In genomic region chr11:118930152-118930712, GRCh38 we compare ENCODE assay signal across 8 cellular contexts. TPM values are rescaled to one million over a fixed set of nuclear protein-coding genes. Genes with fewer than 3 reads are reported as not detected.
A peak's percentile ranks its signal among the peaks of the same experiment; 100 is the strongest.
DNase-seq lines count a peak whose midpoint lies in the region; ATAC-seq and TF ChIP-seq lines count a peak whose summit lies in the region.

No MANE protein-coding gene starts in this region.

- POLR2A ChIA-PET in Caco-2 (lab: Charles Lee), result interaction anchor here (0.6 to 4.3 kb wide), 9 partner anchors 12 to 172 kb away, joined by 3 to 171 read pairs (median 6); partner anchors contain the start of genes DDX6 and DPAGT1

- H3K36me3 ChIP-seq in Caco-2 (ENCODE audit: control insufficient read depth, insufficient read depth, low read length) (no peaks in the 10 kb centered on the region), Peyer's patch (no peaks in the 10 kb centered on the region)

- H3K27ac Mint-ChIP-seq in Caco-2 (ENCODE audit: unreplicated experiment) (peak overlapping the region; percentile 84), nephron (peak overlapping the region; percentile 89 to 99 (median 98))
- H3K27ac Mint-ChIP-seq in activated T-helper 1 cell treated with anti-CD3 and anti-CD28 coated beads, Interleukin-12 subunit alpha, Interleukin-12 subunit beta, Interleukin-2, Interleukin-4 antibody, amounts not matched to agents 30 ng/mL and 10 ng/mL and 1 ng/mL, durations not matched to agents 14 hours and 24 hours and 36 hours, result peak overlapping the region; percentile 96
- H3K27ac Mint-ChIP-seq in stimulated activated naive CD8-positive, alpha-beta T cell treated with anti-CD3 and anti-CD28 coated beads, Interleukin-15, amount 100 ng/mL, for 72 hours, result peak overlapping the region; percentile 98 to 99

- DNase-seq in Caco-2 (peak; percentile 99 to 100), KG1 (lab: John Stamatoyannopoulos, UW) (peak; percentile 95), Peyer's patch (peak; percentile 88 to 97 (median 92)), fibroblast of peridontal ligament (ENCODE audit: extremely low read depth) (peak; percentile 72)
- DNase-seq in activated T-helper 1 cell treated with anti-CD3 and anti-CD28 coated beads, Interleukin-12 subunit alpha, Interleukin-12 subunit beta, Interleukin-2, Interleukin-4 antibody, amounts not matched to agents 30 ng/mL and 10 ng/mL and 1 ng/mL, durations not matched to agents 14 hours and 24 hours and 36 hours (ENCODE audit: low spot score), result peak; percentile 78
- DNase-seq in stimulated activated naive CD8-positive, alpha-beta T cell treated with anti-CD3 and anti-CD28 coated beads, Interleukin-15, amount 100 ng/mL, for 72 hours, result peak; percentile 93 to 94

- H3K27me3 ChIP-seq in Caco-2 (replicated peaks; ENCODE audit: control insufficient read depth, insufficient read depth, low read length), result no peaks in the 10 kb centered on the region
- H3K27me3 ChIP-seq in Peyer's patch, result no peaks in the 10 kb centered on the region

- no peaks in the 10 kb centered on the region for H3K9me3 ChIP-seq in Caco-2
- H3K9me3 ChIP-seq in Peyer's patch, result no peaks in the 10 kb centered on the region

- peak overlapping the region; percentile 92 to 99 (median 98) for H3K27ac ChIP-seq in Peyer's patch

- TF ChIP-seq POLR2A in Peyer's patch (IDR thresholded peaks at IDR 0.05), result peak; percentile 37 to 46

- intact Hi-C loops in Caco-2 (cut with micrococcal nuclease; ENCODE audit: unreplicated experiment), result loop anchor here (1.0 to 5.0 kb wide), 4 partner anchors 18 to 271 kb away; no protein-coding TSS in a partner anchor
- intact Hi-C loops in activated T-helper 1 cell treated with anti-CD3 and anti-CD28 coated beads, Interleukin-12 subunit alpha, Interleukin-12 subunit beta, Interleukin-2, Interleukin-4 antibody, amounts not matched to agents 30 ng/mL and 10 ng/mL and 1 ng/mL, durations not matched to agents 14 hours and 24 hours and 36 hours (cut with micrococcal nuclease), result loop anchor here (1.0 kb wide), 4 partner anchors 10 to 240 kb away; partner anchors contain the start of gene UPK2

- peaks cover 16% of the 10 kb centered on the region for H3K4me1 ChIP-seq in Caco-2
- peaks cover 0 to 24% (median 9%) of the 10 kb centered on the region in 4 donors for H3K4me1 ChIP-seq in Peyer's patch

- H3K9me3 Mint-ChIP-seq in Caco-2 (ENCODE audit: unreplicated experiment) (no peaks in the 10 kb centered on the region), nephron (no peaks in the 10 kb centered on the region)
- no peaks in the 10 kb centered on the region for H3K9me3 Mint-ChIP-seq in activated T-helper 1 cell treated with anti-CD3 and anti-CD28 coated beads, Interleukin-12 subunit alpha, Interleukin-12 subunit beta, Interleukin-2, Interleukin-4 antibody, amounts not matched to agents 30 ng/mL and 10 ng/mL and 1 ng/mL, durations not matched to agents 14 hours and 24 hours and 36 hours
- H3K9me3 Mint-ChIP-seq in stimulated activated naive CD8-positive, alpha-beta T cell treated with anti-CD3 and anti-CD28 coated beads, Interleukin-15, amount 100 ng/mL, for 72 hours, result no peaks in the 10 kb centered on the region

- TF ChIP-seq CTCF in Caco-2 (IDR thresholded peaks at IDR 0.05; ENCODE audit: insufficient read depth in 1 of 2, low read depth in 1 of 2, low read length in 1 of 2, severe bottlenecking in 1 of 2, unreplicated experiment in 1 of 2) (peak; percentile 99), Peyer's patch (IDR thresholded peaks at IDR 0.05) (peak; percentile 97 to 100 (median 99)), nephron (IDR thresholded peaks at IDR 0.05; ENCODE audit: unreplicated experiment in 3 of 3) (peak; percentile 90 to 94 (median 93))

- BruUV-seq in Caco-2 (replicated peaks; lab: Mats Ljungman, UMichigan), result no TSS peak

- H3K36me3 Mint-ChIP-seq in Caco-2 (ENCODE audit: insufficient read depth, unreplicated experiment) (peaks cover 28% of the 10 kb centered on the region), nephron (ENCODE audit: low read depth) (no peaks in the 10 kb centered on the region)
- H3K36me3 Mint-ChIP-seq in activated T-helper 1 cell treated with anti-CD3 and anti-CD28 coated beads, Interleukin-12 subunit alpha, Interleukin-12 subunit beta, Interleukin-2, Interleukin-4 antibody, amounts not matched to agents 30 ng/mL and 10 ng/mL and 1 ng/mL, durations not matched to agents 14 hours and 24 hours and 36 hours (ENCODE audit: low read depth), result no peaks in the 10 kb centered on the region

- H3K4me3 Mint-ChIP-seq in Caco-2 (ENCODE audit: unreplicated experiment) (peak overlapping the region; percentile 79), nephron (peak overlapping the region; percentile 91 to 97 (median 95))
- H3K4me3 Mint-ChIP-seq in activated T-helper 1 cell treated with anti-CD3 and anti-CD28 coated beads, Interleukin-12 subunit alpha, Interleukin-12 subunit beta, Interleukin-2, Interleukin-4 antibody, amounts not matched to agents 30 ng/mL and 10 ng/mL and 1 ng/mL, durations not matched to agents 14 hours and 24 hours and 36 hours, result peak overlapping the region; percentile 93
- H3K4me3 Mint-ChIP-seq in stimulated activated naive CD8-positive, alpha-beta T cell treated with anti-CD3 and anti-CD28 coated beads, Interleukin-15, amount 100 ng/mL, for 72 hours, result peak overlapping the region; percentile 94 to 95

- CTCF ChIA-PET in Caco-2 (lab: Charles Lee), result interaction anchor here (0.5 to 4.9 kb wide), 23 partner anchors 8 to 266 kb away, joined by 3 to 170 read pairs (median 4); partner anchors contain the start of genes DDX6, RPS25 and TRAPPC4

- no peaks in the 10 kb centered on the region for H3K27me3 Mint-ChIP-seq in Caco-2 (ENCODE audit: insufficient read depth, unreplicated experiment)
- H3K27me3 Mint-ChIP-seq in activated T-helper 1 cell treated with anti-CD3 and anti-CD28 coated beads, Interleukin-12 subunit alpha, Interleukin-12 subunit beta, Interleukin-2, Interleukin-4 antibody, amounts not matched to agents 30 ng/mL and 10 ng/mL and 1 ng/mL, durations not matched to agents 14 hours and 24 hours and 36 hours (ENCODE audit: insufficient read depth), result peaks cover 3% of the 10 kb centered on the region
- peaks cover 6% of the 10 kb centered on the region for H3K27me3 Mint-ChIP-seq in nephron (ENCODE audit: low read depth)
- no peaks in the 10 kb centered on the region for H3K27me3 Mint-ChIP-seq in stimulated activated naive CD8-positive, alpha-beta T cell treated with anti-CD3 and anti-CD28 coated beads, Interleukin-15, amount 100 ng/mL, for 72 hours

- peak overlapping the region; percentile 64 for H3K4me3 ChIP-seq in Caco-2 (ENCODE audit: low read depth, low read length)
- peak overlapping the region; percentile 71 to 89 (median 78) for H3K4me3 ChIP-seq in Peyer's patch

- H3K4me1 Mint-ChIP-seq in Caco-2 (ENCODE audit: low read depth, unreplicated experiment), result peaks cover 17% of the 10 kb centered on the region
- peaks cover 42% of the 10 kb centered on the region for H3K4me1 Mint-ChIP-seq in activated T-helper 1 cell treated with anti-CD3 and anti-CD28 coated beads, Interleukin-12 subunit alpha, Interleukin-12 subunit beta, Interleukin-2, Interleukin-4 antibody, amounts not matched to agents 30 ng/mL and 10 ng/mL and 1 ng/mL, durations not matched to agents 14 hours and 24 hours and 36 hours (ENCODE audit: low read depth)
- peaks cover 44% of the 10 kb centered on the region for H3K4me1 Mint-ChIP-seq in nephron
- peaks cover 40% of the 10 kb centered on the region for H3K4me1 Mint-ChIP-seq in stimulated activated naive CD8-positive, alpha-beta T cell treated with anti-CD3 and anti-CD28 coated beads, Interleukin-15, amount 100 ng/mL, for 72 hours

- ATAC-seq in stimulated activated naive CD8-positive, alpha-beta T cell treated with anti-CD3 and anti-CD28 coated beads, Interleukin-15, amount 100 ng/mL, for 72 hours, result peak; percentile 51
- no peak for ATAC-seq in HG03520 (IDR thresholded peaks at IDR 0.05; ENCODE audit: unreplicated experiment)

RNA-seq across cellular contexts. Expression of gene BCL9L, which starts 4.5 kb away (rescaled TPM):
- total RNA-seq in Caco-2 (2022), result 186 and 203 TPM in 2 replicates
- total RNA-seq in Peyer's patch, result 10 to 100 TPM; 26.4 to 51.3 (median 34.1) TPM
- 27.3 and 32.4 TPM in 2 replicates for total RNA-seq in activated T-helper 1 cell treated with anti-CD3 and anti-CD28 coated beads, Interleukin-12 subunit alpha, Interleukin-12 subunit beta, Interleukin-2, Interleukin-4 antibody, amounts not matched to agents 30 ng/mL and 10 ng/mL and 1 ng/mL, durations not matched to agents 14 hours and 24 hours and 36 hours

RNA-seq across cellular contexts. Expression of gene UPK2, which starts 25.9 kb away (rescaled TPM):
- total RNA-seq in Caco-2 (2022) (1.8 and 3.5 TPM in 2 replicates), Peyer's patch (not detected)
- not detected in 2 replicates for total RNA-seq in activated T-helper 1 cell treated with anti-CD3 and anti-CD28 coated beads, Interleukin-12 subunit alpha, Interleukin-12 subunit beta, Interleukin-2, Interleukin-4 antibody, amounts not matched to agents 30 ng/mL and 10 ng/mL and 1 ng/mL, durations not matched to agents 14 hours and 24 hours and 36 hours

RNA-seq across cellular contexts. Expression of gene FOXR1, which starts 41.3 kb away (rescaled TPM):
- not detected in 2 replicates for total RNA-seq in Caco-2 (2022)
- total RNA-seq in Peyer's patch, result not detected
- not detected in 2 replicates for total RNA-seq in activated T-helper 1 cell treated with anti-CD3 and anti-CD28 coated beads, Interleukin-12 subunit alpha, Interleukin-12 subunit beta, Interleukin-2, Interleukin-4 antibody, amounts not matched to agents 30 ng/mL and 10 ng/mL and 1 ng/mL, durations not matched to agents 14 hours and 24 hours and 36 hours

RNA-seq across cellular contexts. Expression of gene CXCR5, which starts 46.5 kb away (rescaled TPM):
- total RNA-seq in Caco-2 (2022), result not detected in 2 replicates
- 1 to 10 TPM in 2 of 4 donors, under 1 TPM in 1, not detected in 1; 0.66 to 7.4 (median 1.1) TPM for total RNA-seq in Peyer's patch
- 5.1 and 5.5 TPM in 2 replicates for total RNA-seq in activated T-helper 1 cell treated with anti-CD3 and anti-CD28 coated beads, Interleukin-12 subunit alpha, Interleukin-12 subunit beta, Interleukin-2, Interleukin-4 antibody, amounts not matched to agents 30 ng/mL and 10 ng/mL and 1 ng/mL, durations not matched to agents 14 hours and 24 hours and 36 hours
